ENCODE assay signal across 8 cellular contexts in the genomic region with DNA sequence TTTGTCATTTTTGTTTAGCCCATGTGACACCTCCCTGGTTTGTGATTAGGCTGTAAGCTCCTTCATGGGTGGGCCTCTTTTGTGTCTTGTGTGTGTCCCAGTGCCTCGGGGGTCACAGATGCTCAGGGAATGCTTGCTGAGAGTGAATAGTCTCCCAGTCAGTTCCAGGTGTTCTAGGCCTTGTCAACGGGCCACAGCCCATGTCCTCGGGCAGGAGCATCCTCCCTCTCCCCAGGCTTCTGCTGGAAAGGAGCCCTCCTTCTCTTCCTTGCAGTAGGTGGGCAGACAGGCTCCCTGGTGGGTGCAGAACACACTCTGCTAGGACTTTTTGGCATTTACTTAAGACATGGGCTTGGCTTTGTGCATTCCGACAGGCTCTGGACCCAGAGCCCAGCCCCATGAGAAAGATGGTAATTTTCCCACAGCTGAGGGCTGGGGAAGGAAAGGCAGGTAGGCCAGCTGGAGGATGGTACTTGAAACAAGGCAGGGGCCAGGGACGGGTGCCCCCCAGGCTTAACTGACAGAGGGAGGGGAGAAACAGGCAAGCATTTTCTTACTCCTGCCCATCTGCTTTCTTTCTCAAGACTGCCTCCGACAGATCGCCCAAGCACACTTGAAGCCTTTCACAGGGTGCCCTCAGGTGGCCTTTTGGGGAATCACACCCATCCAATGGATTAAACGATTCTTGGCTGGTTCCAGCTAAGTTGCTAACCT. TPM values are rescaled to one million over a fixed set of nuclear protein-coding genes. Genes with fewer than 3 reads are reported as not detected.
DNase-seq lines count a peak whose midpoint lies in the region; ATAC-seq, FAIRE-seq and TF ChIP-seq lines count a peak whose summit lies in the region.

No MANE protein-coding gene starts in this region.

- TF ChIP-seq RAD21 in GM12878 (IDR thresholded peaks at IDR 0.05; ENCODE audit: insufficient read depth, low read depth, low read length) = peak; percentile 93

- in situ Hi-C loops in GM13977 (cut with MboI; ENCODE audit: low pct_unique_long_range_greater_than_20kb, low sequenced_read_pairs, unreplicated experiment) = loop anchor here (25.0 kb wide), 1 partner anchor 368 kb away; a partner anchor contains a TSS
- in situ Hi-C loops in GM12878 (cut with MboI) = loop anchor here (5.0 kb wide), 1 partner anchor 167 kb away; no protein-coding TSS in a partner anchor

- WGBS in GM12878 (ENCODE audit: insufficient coverage, insufficient replicate concordance, low lambda C conversion rate, missing lambda C conversion rate) = 35% methylated on average over 8 of the region's 8 CpGs

- peak; percentile 78 for DNase-seq in GM13977 (ENCODE audit: low spot score)
- peak; percentile 51 for DNase-seq in NCI-H2107 treated with DMSO at 0.1 percent for 48 hours (lab: John Stamatoyannopoulos, UW; ENCODE audit: unreplicated experiment)
- peak; percentile 21 for DNase-seq in GM12878 (ENCODE audit: low read depth, low spot score)
- DNase-seq in iPS-NIHi7 (ENCODE audit: extremely low spot score) = peak; percentile 91
- DNase-seq in stimulated activated CD4-positive, alpha-beta T cell treated with anti-CD3 and anti-CD28 coated beads, Interleukin-12 subunit alpha, Interleukin-12 subunit beta, amount 100 ng/mL, for 24 hours (ENCODE audit: low read depth in 2 of 2) = peak; percentile 28 to 69

- H3K27ac ChIP-seq in 22Rv1 (no peak overlapping the region), GM12878 (ENCODE audit: control insufficient read depth, insufficient read depth) (no peak overlapping the region)

- no peak for TF ChIP-seq EP300 in GM12878 (IDR thresholded peaks at IDR 0.05; ENCODE audit: borderline replicate concordance in 1 of 2, control insufficient read depth in 1 of 2, low read depth in 2 of 2, low read length in 2 of 2)

- ATAC-seq in GM12878 (peak; percentile 88), GM18517 (IDR thresholded peaks at IDR 0.05; ENCODE audit: unreplicated experiment) (no peak)

- no peaks in the 10 kb centered on the region for H3K79me2 ChIP-seq in GM12878 (ENCODE audit: control insufficient read depth, insufficient read depth, low read length)

- peaks cover 11% of the 10 kb centered on the region for H3K4me1 ChIP-seq in GM12878 (ENCODE audit: control insufficient read depth, insufficient read depth, low read length)

- TF ChIP-seq CTCF in 22Rv1 (IDR thresholded peaks at IDR 0.05) (peak; percentile 90), GM13977 (IDR thresholded peaks at IDR 0.05; ENCODE audit: extremely low read depth, insufficient read depth, missing control alignments) (peak; percentile 84), GM12878 (IDR thresholded peaks at IDR 0.05 in 2 of 3, conservative IDR thresholded peaks at IDR 0.05 in 1 of 3; ENCODE audit: control insufficient read depth in 2 of 3, extremely low read depth in 1 of 3, insufficient read depth in 1 of 3, low read depth in 3 of 3, low read length in 3 of 3) (peak; percentile 91 to 94 (median 91))

- no peak; the same call in 1 of the 2 replicates for TF ChIP-seq POLR2A in GM12878 (IDR thresholded peaks at IDR 0.05; ENCODE audit: low read depth, low read length)

- RAD21 ChIA-PET in GM12878 (lab: Charles Lee; ENCODE audit: unreplicated experiment) = interaction anchor here (0.7 to 2.4 kb wide), 10 partner anchors 21 to 165 kb away, joined by 3 to 18 read pairs (median 4); no protein-coding TSS in a partner anchor

- intact Hi-C loops in GM12878 (cut with micrococcal nuclease; ENCODE audit: unreplicated experiment) = loop anchor here (1.0 kb wide), 2 partner anchors 57 to 162 kb away; no protein-coding TSS in a partner anchor

- H3K9ac ChIP-seq in GM12878 (ENCODE audit: control insufficient read depth, insufficient read depth, low read length) = no peak overlapping the region

- H2AFZ ChIP-seq in GM12878 (ENCODE audit: control insufficient read depth, low read depth, low read length) = no peak overlapping the region

- BruUV-seq in GM12878 (replicated peaks; lab: Mats Ljungman, UMichigan) = TSS peak; percentile 19

- H3K4me3 ChIP-seq in GM12878 = no peak overlapping the region

- no peaks in the 10 kb centered on the region for H4K20me1 ChIP-seq in GM12878 (ENCODE audit: control insufficient read depth, insufficient read depth)

- CTCF ChIA-PET in GM12878 (lab: Yijun Ruan, JAX) = interaction anchor here (0.7 to 4.7 kb wide), 18 partner anchors 8 to 199 kb away, joined by 3 to 40 read pairs (median 4); a partner anchor contains a TSS

- no peak overlapping the region for H3K4me2 ChIP-seq in GM12878 (ENCODE audit: control insufficient read depth, insufficient read depth)

- SMC1A ChIA-PET in GM12878 (lab: Charles Lee; ENCODE audit: uncharacterized antibody, unreplicated experiment) = interaction anchor here (0.9 to 3.6 kb wide), 11 partner anchors 10 to 165 kb away, joined by 3 to 22 read pairs (median 4); no protein-coding TSS in a partner anchor

- peaks cover 4% of the 10 kb centered on the region in 2 experiments; a peak in 1 of 4 replicates for H3K36me3 ChIP-seq in GM12878 (ENCODE audit: control insufficient read depth in 2 of 2, insufficient read depth in 2 of 2, low read length in 1 of 2)

- no peaks in the 10 kb centered on the region for H3K9me3 ChIP-seq in GM12878 (replicated peaks; ENCODE audit: control insufficient read depth, insufficient read depth, low read length)

- POLR2A ChIA-PET in GM12878 (lab: Charles Lee) = no interaction called here

- H3K27me3 ChIP-seq in GM12878 (replicated peaks in 1 of 2; ENCODE audit: control insufficient read depth in 2 of 2, insufficient read depth in 2 of 2, low read length in 1 of 2) = no peaks in the 10 kb centered on the region

- FAIRE-seq in TTC549 (lab: Jason Lieb, UNC) (peak; percentile 46), GM12878 (lab: Jason Lieb, UNC) (peak; percentile 77)

TF ChIP-seq in GM12878, 131 proteins besides CTCF, POLR2A, EP300 and RAD21:
- TF ChIP-seq YY1 (IDR thresholded peaks at IDR 0.05; ENCODE audit: low read depth, low read length) (peak; percentile 46; the same call in 1 of the 2 replicates), GABPA (IDR thresholded peaks at IDR 0.05; ENCODE audit: low read depth) (no peak), SMC3 (IDR thresholded peaks at IDR 0.05; ENCODE audit: borderline replicate concordance, low read length) (peak; percentile 75)

RNA-seq across cellular contexts. Expression of a gene that starts 7.1 kb away (rescaled TPM):
- 4.0 and 4.2 TPM in 2 replicates for total RNA-seq in GM12878 (2013; cell fraction: nucleolus; rRNA removed)
- 2.6 and 4.5 TPM in 2 replicates for total RNA-seq in GM12878 (2014; rRNA removed)
- 1.4 and 2.5 TPM in 2 replicates for total RNA-seq in GM12878 (2014; rRNA removed; fragmentation: Illumina TruSeq; extraction: Trizol)
- total RNA-seq in GM12878 (2021) = 4.0 and 4.1 TPM in 2 replicates
- polyA plus RNA-seq in GM12878 (2011; ENCODE audit: low read depth) = 0.39 TPM
- polyA plus RNA-seq in GM12878 (2011; rRNA removed) = 0.61 and 1.3 TPM in 2 replicates
- polyA plus RNA-seq in GM12878 (2011; cell fraction: cytosol; rRNA removed) = 2.2 and 4.4 TPM in 2 replicates
- polyA plus RNA-seq in GM12878 (2011; cell fraction: nucleus; rRNA removed) = 4.3 and 5.5 TPM in 2 replicates
- polyA plus RNA-seq in GM12878 (2012) = 3.8 and 4.0 TPM in 2 replicates
- 0.11 and 1.2 TPM in 2 replicates for polyA plus RNA-seq in GM12878 (2014; fragmentation: Illumina TruSeq; extraction: Trizol)
- polyA plus RNA-seq in GM12878 (2014; fragmentation: Nextera tagmentation; extraction: Ambion mirVana) = under 1 TPM in 1 of 2 experiments, not detected in 1; 0.09 TPM
- 1.2 and 3.7 TPM in 2 replicates for polyA plus RNA-seq in GM12878 (2014; rRNA removed)
- polyA plus RNA-seq in GM12878 (2016; fragmentation: Nextera tagmentation; extraction: Ambion mirVana) = 1 to 10 TPM; 2.3 to 2.9 TPM
- polyA minus RNA-seq in GM12878 (2011; rRNA and poly(A)+ RNA removed) = 7.0 and 7.2 TPM in 2 replicates
- polyA minus RNA-seq in GM12878 (2011; cell fraction: cytosol; rRNA and poly(A)+ RNA removed) = 0.83 TPM in 1 of 2 replicates, not detected in the other
- 3.7 and 4.0 TPM in 2 replicates for polyA minus RNA-seq in GM12878 (2011; cell fraction: nucleus; rRNA and poly(A)+ RNA removed)

RNA-seq across cellular contexts. Expression of a gene that starts 31.6 kb away (rescaled TPM):
- 2.6 and 8.4 TPM in 2 replicates for total RNA-seq in GM12878 (2013; cell fraction: nucleolus; rRNA removed)
- total RNA-seq in GM12878 (2014; rRNA removed) = 0.49 and 0.56 TPM in 2 replicates
- 0.40 and 0.60 TPM in 2 replicates for total RNA-seq in GM12878 (2014; rRNA removed; fragmentation: Illumina TruSeq; extraction: Trizol)
- 2.0 and 2.5 TPM in 2 replicates for total RNA-seq in GM12878 (2021)
- 1.9 TPM for polyA plus RNA-seq in GM12878 (2011; ENCODE audit: low read depth)
- polyA plus RNA-seq in GM12878 (2011; rRNA removed) = 1.2 and 1.6 TPM in 2 replicates
- 2.6 and 2.9 TPM in 2 replicates for polyA plus RNA-seq in GM12878 (2011; cell fraction: cytosol; rRNA removed)
- 9.1 and 9.5 TPM in 2 replicates for polyA plus RNA-seq in GM12878 (2011; cell fraction: nucleus; rRNA removed)
- 2.4 and 4.4 TPM in 2 replicates for polyA plus RNA-seq in GM12878 (2012)
- polyA plus RNA-seq in GM12878 (2014; fragmentation: Illumina TruSeq; extraction: Trizol) = 0.22 and 0.38 TPM in 2 replicates
- under 1 TPM in 1 of 2 experiments, not detected in 1; 0.15 TPM for polyA plus RNA-seq in GM12878 (2014; fragmentation: Nextera tagmentation; extraction: Ambion mirVana)
- polyA plus RNA-seq in GM12878 (2014; rRNA removed) = 2.2 and 2.9 TPM in 2 replicates
- polyA plus RNA-seq in GM12878 (2016; fragmentation: Nextera tagmentation; extraction: Ambion mirVana) = 1 to 10 TPM in 1 of 2 experiments, under 1 TPM in 1; 0.67 to 1.2 TPM
- 0.51 and 2.5 TPM in 2 replicates for polyA minus RNA-seq in GM12878 (2011; rRNA and poly(A)+ RNA removed)
- 1.7 TPM in 1 of 2 replicates, not detected in the other for polyA minus RNA-seq in GM12878 (2011; cell fraction: cytosol; rRNA and poly(A)+ RNA removed)
- 1.6 and 2.1 TPM in 2 replicates for polyA minus RNA-seq in GM12878 (2011; cell fraction: nucleus; rRNA and poly(A)+ RNA removed)

Comparison
In these comparisons a context has a peak if more than half of its experiments do, and no peak if none do; other contexts are left out.
1. DNase-seq: peak in every context shown above with its lines; median percentile 91 in iPS-NIHi7; 78 in GM13977; 51 in NCI-H2107 treated with DMSO at 0.1 percent for 48 hours; 48 in stimulated activated CD4-positive, alpha-beta T cell treated with anti-CD3 and anti-CD28 coated beads, Interleukin-12 subunit alpha, Interleukin-12 subunit beta, amount 100 ng/mL, for 24 hours; 21 in GM12878.